1 cellular context compared by ENCODE assay signal in the genomic region with DNA sequence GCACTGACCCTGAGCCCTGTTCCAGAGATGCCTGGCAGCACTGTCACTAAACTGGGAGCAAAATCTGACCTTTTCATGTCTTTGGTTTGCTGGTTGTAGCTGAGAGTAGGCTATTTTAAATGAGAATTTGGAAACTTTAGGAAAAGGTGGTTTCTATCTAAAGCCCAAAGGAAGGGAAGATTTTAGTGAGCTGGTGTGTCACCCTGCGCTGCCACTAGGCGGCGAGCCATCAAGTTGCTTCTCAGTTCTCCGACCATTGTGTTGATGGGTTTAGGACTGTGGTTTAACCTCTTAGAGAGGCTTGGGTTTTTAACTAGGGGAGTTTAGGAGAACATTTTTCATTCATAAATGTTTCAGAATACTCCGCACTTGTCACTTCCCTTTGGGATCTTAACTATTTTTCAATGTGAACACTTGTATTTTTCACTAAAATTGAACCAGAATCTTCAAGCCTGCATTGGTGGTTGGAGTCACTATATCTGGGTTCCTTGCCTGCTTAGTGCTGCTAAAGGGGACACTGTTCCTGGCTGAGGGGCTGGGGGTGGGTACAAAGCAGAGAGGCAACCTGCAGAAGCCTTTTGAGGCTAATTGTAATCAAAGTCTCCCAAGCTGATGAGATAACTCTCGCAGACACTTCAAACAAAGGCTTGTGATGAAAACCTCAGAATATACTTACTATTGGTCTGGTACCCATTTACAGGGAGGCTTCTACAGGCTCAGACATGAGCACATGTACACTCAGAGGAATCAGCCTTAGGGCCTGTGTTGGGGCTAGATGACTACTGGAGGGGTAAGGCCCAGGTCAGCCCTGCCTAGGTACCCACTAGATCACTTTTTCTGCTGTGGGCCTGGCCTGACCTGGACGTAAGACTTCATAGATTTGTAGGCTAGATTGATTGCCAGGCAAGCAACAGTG.
TF ChIP-seq lines count a peak whose summit lies in the region.

No MANE protein-coding gene starts in this region.

TF ChIP-seq in endothelial cell of umbilical vein, 7 proteins besides CTCF, POLR2A, EP300 and RAD21:
- TF ChIP-seq JUN (IDR thresholded peaks at IDR 0.05; ENCODE audit: borderline replicate concordance, insufficient read depth, insufficient read length, low read depth) (no peak), MYC (IDR thresholded peaks at IDR 0.05; ENCODE audit: low read depth, low read length) (no peak), POLR2AphosphoS5 (IDR thresholded peaks at IDR 0.05; ENCODE audit: insufficient read depth, low read depth, low read length) (no peak), GATA2 (IDR thresholded peaks at IDR 0.05; ENCODE audit: insufficient read depth, insufficient read length, low read depth, low read length) (no peak)
- TF ChIP-seq, protein P1, sequence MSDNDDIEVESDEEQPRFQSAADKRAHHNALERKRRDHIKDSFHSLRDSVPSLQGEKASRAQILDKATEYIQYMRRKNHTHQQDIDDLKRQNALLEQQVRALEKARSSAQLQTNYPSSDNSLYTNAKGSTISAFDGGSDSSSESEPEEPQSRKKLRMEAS (IDR thresholded peaks at IDR 0.05; ENCODE audit: insufficient read depth, insufficient read length), result no peak
